ENCODE assay signal across 10 cellular contexts in genomic region chr19:41399091-41399490, GRCh38. TPM values are rescaled to one million over a fixed set of nuclear protein-coding genes. Genes with fewer than 3 reads are reported as not detected.
DNase-seq lines count a peak whose midpoint lies in the region; ATAC-seq and TF ChIP-seq lines count a peak whose summit lies in the region.
"Had no signal": no experiment of that assay in that cellular context is flagged by ENCODE, and none has a peak within 500 bp of the region (broad histone marks: within the 10 kb centered on the region; RNA-seq: fewer than 3 reads in every experiment).

No MANE protein-coding gene starts in this region.

- peak overlapping the region; percentile 99 for H3K4me3 ChIP-seq in osteoblast (ENCODE audit: insufficient read depth, low read length)

- H3K36me3 ChIP-seq in osteoblast (ENCODE audit: insufficient read depth, low read length) = no peaks in the 10 kb centered on the region

- ATAC-seq in effector memory CD8-positive, alpha-beta T cell (replicated peaks) = no peak
- ATAC-seq in GM21528 (IDR thresholded peaks at IDR 0.05; ENCODE audit: low FRiP score, unreplicated experiment) = no peak

- H3K36me3 Mint-ChIP-seq in Calu3 (ENCODE audit: insufficient read depth, unreplicated experiment) = peaks cover 23% of the 10 kb centered on the region
- H3K36me3 Mint-ChIP-seq in effector memory CD8-positive, alpha-beta T cell (ENCODE audit: insufficient read depth) = peaks cover 23% of the 10 kb centered on the region

- H3K27me3 ChIP-seq in osteoblast (ENCODE audit: insufficient read depth, low read length) = no peaks in the 10 kb centered on the region

- H4K20me1 ChIP-seq in osteoblast (ENCODE audit: insufficient read depth, low read length) = no peaks in the 10 kb centered on the region

- H3K27ac Mint-ChIP-seq in Calu3 (ENCODE audit: unreplicated experiment) = no peak overlapping the region
- H3K27ac Mint-ChIP-seq in effector memory CD8-positive, alpha-beta T cell = peak overlapping the region; percentile 83 to 100

- H3K4me3 Mint-ChIP-seq in Calu3 (ENCODE audit: low read depth, unreplicated experiment) = peak overlapping the region; percentile 99
- H3K4me3 Mint-ChIP-seq in effector memory CD8-positive, alpha-beta T cell = peak overlapping the region; percentile 98 to 100

- H2AFZ ChIP-seq in osteoblast (ENCODE audit: low read length) = no peak overlapping the region

- H3K27ac ChIP-seq in osteoblast (ENCODE audit: low read depth, low read length) = no peak overlapping the region

- BruUV-seq in Calu3 (replicated peaks; lab: Mats Ljungman, UMichigan) = no TSS peak

- no peaks in the 10 kb centered on the region for H3K27me3 Mint-ChIP-seq in Calu3 (ENCODE audit: unreplicated experiment)
- H3K27me3 Mint-ChIP-seq in effector memory CD8-positive, alpha-beta T cell = no peaks in the 10 kb centered on the region

- intact Hi-C loops in Calu3 (cut with micrococcal nuclease; ENCODE audit: unreplicated experiment) (no loop called here), posterior cingulate gyrus (cut with DNase I) (no loop called here)

- peak overlapping the region; percentile 98 for H3K4me2 ChIP-seq in osteoblast (ENCODE audit: insufficient read depth, low read length)

- H3K9me3 ChIP-seq in osteoblast (ENCODE audit: low read depth, low read length) = no peaks in the 10 kb centered on the region

- TF ChIP-seq CTCF in Calu3 (IDR thresholded peaks at IDR 0.05; ENCODE audit: unreplicated experiment) (no peak), osteoblast (IDR thresholded peaks at IDR 0.05; ENCODE audit: extremely low read depth, low read depth, low read length) (no peak)

- CTCF ChIA-PET in Calu3 (lab: Charles Lee) = interaction anchor here (0.6 kb wide), 1 partner anchor 94 kb away, joined by 4 read pairs; no protein-coding TSS in a partner anchor

- DNase-seq in Calu3 (no peak), NAMALWA (ENCODE audit: low spot score) (peak; percentile 24), osteoblast (ENCODE audit: insufficient read length, low spot score, missing footprints) (no peak), hypothalamus (lab: John Stamatoyannopoulos, UW) (no peak), NCI-H1417 (lab: John Stamatoyannopoulos, UW) (no peak), posterior cingulate gyrus (no peak)
- DNase-seq in effector memory CD8-positive, alpha-beta T cell = no peak
- DNase-seq: activated CD8-positive, alpha-beta memory T cell treated with anti-CD3 and anti-CD28 coated beads for 24 hours; NCI-H748 treated with DMSO at 0.1 percent for 48 hours had no signal

- H3K9me3 Mint-ChIP-seq in Calu3 (ENCODE audit: low read depth, unreplicated experiment) = no peaks in the 10 kb centered on the region
- H3K9me3 Mint-ChIP-seq in effector memory CD8-positive, alpha-beta T cell = no peaks in the 10 kb centered on the region

- H3K4me1 Mint-ChIP-seq in Calu3 (ENCODE audit: low read depth, unreplicated experiment) = peaks cover 34% of the 10 kb centered on the region
- H3K4me1 Mint-ChIP-seq in effector memory CD8-positive, alpha-beta T cell (ENCODE audit: low read depth in 2 of 2) = peaks cover 41 to 48% of the 10 kb centered on the region in 2 donors

- H3K4me1 ChIP-seq in osteoblast (ENCODE audit: insufficient read depth, low read length) = peaks cover 18% of the 10 kb centered on the region

- H3K79me2 ChIP-seq in osteoblast (ENCODE audit: insufficient read depth, low read length) = peaks cover 24% of the 10 kb centered on the region

RNA-seq across cellular contexts. Expression of gene BCKDHA, which starts 1.5 kb away (rescaled TPM):
- 19.8 and 25.2 TPM in 2 replicates for total RNA-seq in Calu3 (2022)
- 33.9 and 37.3 TPM in 2 replicates for total RNA-seq in osteoblast

RNA-seq across cellular contexts. Expression of gene EXOSC5, which starts 1.9 kb away (rescaled TPM):
- total RNA-seq in Calu3 (2022) (44.7 and 49.5 TPM in 2 replicates), osteoblast (13.3 and 14.5 TPM in 2 replicates)

RNA-seq across cellular contexts. Expression of gene TMEM91, which starts 22.8 kb away (rescaled TPM):
- 3.9 and 5.0 TPM in 2 replicates for total RNA-seq in Calu3 (2022)
- total RNA-seq in osteoblast = 5.9 and 6.2 TPM in 2 replicates

RNA-seq across cellular contexts. Expression of gene B3GNT8, which starts 28.1 kb away (rescaled TPM):
- total RNA-seq in Calu3 (2022) (0.19 TPM in 1 of 2 replicates, not detected in the other), osteoblast (0.59 and 0.72 TPM in 2 replicates)

RNA-seq across cellular contexts. Expression of gene B9D2, which starts 35.1 kb away (rescaled TPM):
- total RNA-seq in Calu3 (2022) (6.4 and 8.5 TPM in 2 replicates), osteoblast (5.6 and 6.5 TPM in 2 replicates)
